ENCODE assay signal across 14 cellular contexts in the genomic region with DNA sequence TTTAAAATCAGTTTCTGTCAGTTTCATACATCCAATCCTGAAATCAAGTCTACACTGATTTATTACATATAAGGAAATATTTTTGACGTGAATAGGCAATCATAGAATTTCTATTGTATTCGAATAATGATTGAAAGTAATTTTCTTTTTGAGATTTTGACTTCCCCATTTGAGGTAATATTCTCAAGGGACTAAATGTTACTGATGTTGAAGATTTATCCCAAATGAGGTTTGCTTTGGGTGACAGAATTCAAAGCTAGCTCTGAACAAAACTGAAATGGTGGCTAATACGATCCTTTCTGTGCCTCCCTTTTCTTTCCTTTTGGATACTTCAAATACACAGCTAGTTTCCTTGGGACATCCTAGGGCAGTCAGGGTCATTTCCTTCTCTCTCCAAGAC. TPM values are rescaled to one million over a fixed set of nuclear protein-coding genes. Genes with fewer than 3 reads are reported as not detected.
A peak's percentile ranks its signal among the peaks of the same experiment; 100 is the strongest.
DNase-seq lines count a peak whose midpoint lies in the region; ATAC-seq and TF ChIP-seq lines count a peak whose summit lies in the region.
"Had no signal": no experiment of that assay in that cellular context is flagged by ENCODE, and none has a peak within 500 bp of the region (broad histone marks: within the 10 kb centered on the region; RNA-seq: fewer than 3 reads in every experiment).

No MANE protein-coding gene starts in this region.

- no peak for ATAC-seq in RWPE2 (ENCODE audit: low read depth)
- no peak for ATAC-seq in gastroesophageal sphincter
- no peak for ATAC-seq in HG03565 (IDR thresholded peaks at IDR 0.05; ENCODE audit: unreplicated experiment)
- ATAC-seq: activated CD8-positive, alpha-beta T cell treated with anti-CD3 and anti-CD28 coated beads, Interleukin-2, amount 10 ng/mL, durations not matched to agents 7 days and 5 days had no signal

- peak overlapping the region; percentile 1 for H2AFZ ChIP-seq in ACC112 (ENCODE audit: low read length, unreplicated experiment)

- no peaks in the 10 kb centered on the region for H3K79me2 ChIP-seq in ACC112 (ENCODE audit: control insufficient read depth, insufficient read depth, low read length, unreplicated experiment)

- H3K36me3 ChIP-seq in ACC112 (ENCODE audit: insufficient read depth, low read length) (no peaks in the 10 kb centered on the region), RWPE2 (ENCODE audit: low read depth) (no peaks in the 10 kb centered on the region), gastroesophageal sphincter (no peaks in the 10 kb centered on the region), skeletal muscle tissue (ENCODE audit: control insufficient read depth in 3 of 3, insufficient read depth in 3 of 3, low read length in 3 of 3) (no peaks in the 10 kb centered on the region)

- peaks cover 27% of the 10 kb centered on the region for H3K4me1 ChIP-seq in ACC112 (ENCODE audit: control insufficient read depth, insufficient read depth, low read length, unreplicated experiment)
- peaks cover 16% of the 10 kb centered on the region for H3K4me1 ChIP-seq in RWPE2 (ENCODE audit: insufficient read depth, poor library complexity, severe bottlenecking)
- peaks cover 0 to 29% (median 11%) of the 10 kb centered on the region in 3 donors for H3K4me1 ChIP-seq in gastroesophageal sphincter
- H3K4me1 ChIP-seq in skeletal muscle tissue (ENCODE audit: control insufficient read depth in 3 of 3, insufficient read depth in 3 of 3, low read length in 3 of 3) = peaks cover 28 to 32% (median 31%) of the 10 kb centered on the region in 3 donors

- 70 to 76% methylated on average over 3 of the region's 3 CpGs for WGBS in gastroesophageal sphincter (ENCODE audit: low coverage in 1 of 2), 2 donors

- peak overlapping the region; percentile 55; the same call in 1 of the 2 replicates for H3K4me3 ChIP-seq in ACC112 (ENCODE audit: low read depth, low read length)
- no peak overlapping the region for H3K4me3 ChIP-seq in RWPE2 (ENCODE audit: severe bottlenecking)
- H3K4me3 ChIP-seq in gastroesophageal sphincter = no peak overlapping the region
- peak overlapping the region in 1 of 3 donors; percentile 17 for H3K4me3 ChIP-seq in skeletal muscle tissue (ENCODE audit: low read length in 3 of 3)

- H3K27ac ChIP-seq in ACC112 (ENCODE audit: low read depth, low read length) (peak overlapping the region; percentile 86), RWPE2 (ENCODE audit: poor library complexity, severe bottlenecking) (peak overlapping the region; percentile 82), gastroesophageal sphincter (peak overlapping the region; percentile 79 to 83 (median 82)), skeletal muscle tissue (ENCODE audit: low read depth, low read length) (peak overlapping the region; percentile 81)

- no peaks in the 10 kb centered on the region for H3K27me3 ChIP-seq in ACC112 (ENCODE audit: insufficient read depth, low read length)
- no peaks in the 10 kb centered on the region for H3K27me3 ChIP-seq in RWPE2 (ENCODE audit: insufficient read depth, poor library complexity, severe bottlenecking)
- no peaks in the 10 kb centered on the region for H3K27me3 ChIP-seq in gastroesophageal sphincter
- H3K27me3 ChIP-seq in skeletal muscle tissue (ENCODE audit: control insufficient read depth in 3 of 3, insufficient read depth in 3 of 3, low read length in 3 of 3) = no peaks in the 10 kb centered on the region

- H3K9me3 ChIP-seq in RWPE2 (ENCODE audit: severe bottlenecking) (no peaks in the 10 kb centered on the region), gastroesophageal sphincter (no peaks in the 10 kb centered on the region), skeletal muscle tissue (ENCODE audit: control insufficient read depth in 3 of 3, low read length in 3 of 3) (no peaks in the 10 kb centered on the region)

- TF ChIP-seq CTCF in RWPE2 (IDR thresholded peaks at IDR 0.05; ENCODE audit: poor library complexity, severe bottlenecking) (no peak), gastroesophageal sphincter (IDR thresholded peaks at IDR 0.05) (no peak)

- TF ChIP-seq EP300 in gastroesophageal sphincter (IDR thresholded peaks at IDR 0.05) = no peak

- H3K9ac ChIP-seq in skeletal muscle tissue (ENCODE audit: low read depth in 1 of 3, low read length in 3 of 3) = peak overlapping the region; percentile 62 to 75 (median 68)

- DNase-seq in RWPE2 (ENCODE audit: low spot score) = no peak
- DNase-seq in NCI-H345 treated with DMSO at 0.1 percent for 48 hours (lab: John Stamatoyannopoulos, UW; ENCODE audit: unreplicated experiment) = no peak
- no peak for DNase-seq in NCI-H226
- DNase-seq in LoVo (ENCODE audit: low spot score) = no peak
- DNase-seq: activated CD8-positive, alpha-beta T cell treated with anti-CD3 and anti-CD28 coated beads, Interleukin-2, amount 10 ng/mL, durations not matched to agents 7 days and 5 days; activated naive CD4-positive, alpha-beta T cell treated with anti-CD3 and anti-CD28 coated beads for 36 hours; DND-41; naive thymus-derived CD4-positive, alpha-beta T cell; NCI-H1436; SHP77 treated with DMSO at 0.1 percent for 48 hours had no signal

- no peak for TF ChIP-seq POLR2A in gastroesophageal sphincter (IDR thresholded peaks at IDR 0.05)

RNA-seq across cellular contexts. Expression of a gene that starts 12.9 kb away (rescaled TPM):
- 100 to 1,000 TPM; 420 to 667 (median 590) TPM for total RNA-seq in gastroesophageal sphincter
- 228 TPM for total RNA-seq in skeletal muscle tissue

RNA-seq across cellular contexts. Expression of a gene that starts 35.7 kb away (rescaled TPM):
- total RNA-seq in gastroesophageal sphincter (10 to 100 TPM; 22.6 to 30.4 (median 25.7) TPM), skeletal muscle tissue (27.1 TPM)

RNA-seq across cellular contexts. Expression of a gene that starts 52.8 kb away (rescaled TPM):
- total RNA-seq in gastroesophageal sphincter = 10 to 100 TPM; 64.6 to 95.8 (median 74.0) TPM
- total RNA-seq in skeletal muscle tissue = 120 TPM
